ENCODE assay signal across 1 cellular context in the genomic region with DNA sequence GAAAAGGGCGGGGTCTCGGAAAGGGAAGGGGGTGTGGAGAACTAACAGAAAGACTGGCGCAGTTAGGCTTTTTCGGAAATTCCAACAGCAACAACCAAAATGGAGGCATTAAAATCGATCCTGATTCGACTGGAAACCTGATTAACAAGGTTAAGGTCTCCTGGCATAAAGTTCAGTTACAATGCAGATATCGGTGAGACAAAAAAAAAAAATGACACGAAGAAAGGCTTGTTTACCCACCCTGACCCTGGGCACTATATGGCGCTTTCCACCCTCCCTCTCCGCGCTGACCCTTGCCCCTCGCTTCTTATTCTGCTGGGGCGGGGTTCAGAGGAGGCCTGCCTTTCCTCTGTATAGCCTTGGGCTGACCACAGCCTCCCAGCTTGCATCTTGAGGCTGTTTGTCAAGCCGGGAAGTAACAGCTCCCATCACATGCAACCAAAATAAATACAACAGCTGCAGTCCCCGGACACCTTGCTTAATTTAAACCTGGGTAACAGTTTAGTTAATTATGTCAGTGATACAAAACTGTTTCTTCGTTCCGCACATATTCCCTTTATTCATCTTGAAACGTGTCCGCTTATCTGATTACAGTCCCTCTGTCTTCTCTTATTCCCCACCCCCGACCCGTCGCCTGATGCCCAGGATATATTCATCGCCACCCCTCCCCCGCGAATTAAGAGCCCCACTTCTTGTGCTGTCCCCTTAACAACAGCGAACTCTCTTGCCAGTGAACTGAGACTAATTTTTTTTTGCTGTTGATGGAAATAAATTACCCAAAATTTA.
TF ChIP-seq lines count a peak whose summit lies in the region.

No MANE protein-coding gene starts in this region.

TF ChIP-seq in K562, 482 proteins besides CTCF, POLR2A, EP300 and RAD21 (continued from another document and continues in another):
- TF ChIP-seq PATZ1 (CRISPR knock-in tag; IDR thresholded peaks at IDR 0.05; ENCODE audit: borderline replicate concordance) = 0 out of 2 replicates have a peak, but pooled peaks have one; percentile 25
- TF ChIP-seq MBD2 (IDR thresholded peaks at IDR 0.05; ENCODE audit: borderline replicate concordance, low read depth) = peak; percentile 14; the same call in 1 of the 2 replicates
- TF ChIP-seq RCOR1 (IDR thresholded peaks at IDR 0.05; ENCODE audit: borderline replicate concordance in 1 of 2, low read depth in 2 of 2, low read length in 2 of 2) = 0 out of 4 replicates have a peak, but pooled peaks of 1 of the 2 experiments have one; percentile 4
- no peak for TF ChIP-seq GABPA (tag; conservative IDR thresholded peaks at IDR 0.05; ENCODE audit: low read depth)
- TF ChIP-seq, protein P1, sequence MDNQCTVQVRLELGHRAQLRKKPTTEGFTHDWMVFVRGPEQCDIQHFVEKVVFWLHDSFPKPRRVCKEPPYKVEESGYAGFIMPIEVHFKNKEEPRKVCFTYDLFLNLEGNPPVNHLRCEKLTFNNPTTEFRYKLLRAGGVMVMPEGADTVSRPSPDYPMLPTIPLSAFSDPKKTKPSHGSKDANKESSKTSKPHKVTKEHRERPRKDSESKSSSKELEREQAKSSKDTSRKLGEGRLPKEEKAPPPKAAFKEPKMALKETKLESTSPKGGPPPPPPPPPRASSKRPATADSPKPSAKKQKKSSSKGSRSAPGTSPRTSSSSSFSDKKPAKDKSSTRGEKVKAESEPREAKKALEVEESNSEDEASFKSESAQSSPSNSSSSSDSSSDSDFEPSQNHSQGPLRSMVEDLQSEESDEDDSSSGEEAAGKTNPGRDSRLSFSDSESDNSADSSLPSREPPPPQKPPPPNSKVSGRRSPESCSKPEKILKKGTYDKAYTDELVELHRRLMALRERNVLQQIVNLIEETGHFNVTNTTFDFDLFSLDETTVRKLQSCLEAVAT (IDR thresholded peaks at IDR 0.05) = peak; percentile 37 to 92; a peak in 3 of 4 replicates
- TF ChIP-seq, protein P2, sequence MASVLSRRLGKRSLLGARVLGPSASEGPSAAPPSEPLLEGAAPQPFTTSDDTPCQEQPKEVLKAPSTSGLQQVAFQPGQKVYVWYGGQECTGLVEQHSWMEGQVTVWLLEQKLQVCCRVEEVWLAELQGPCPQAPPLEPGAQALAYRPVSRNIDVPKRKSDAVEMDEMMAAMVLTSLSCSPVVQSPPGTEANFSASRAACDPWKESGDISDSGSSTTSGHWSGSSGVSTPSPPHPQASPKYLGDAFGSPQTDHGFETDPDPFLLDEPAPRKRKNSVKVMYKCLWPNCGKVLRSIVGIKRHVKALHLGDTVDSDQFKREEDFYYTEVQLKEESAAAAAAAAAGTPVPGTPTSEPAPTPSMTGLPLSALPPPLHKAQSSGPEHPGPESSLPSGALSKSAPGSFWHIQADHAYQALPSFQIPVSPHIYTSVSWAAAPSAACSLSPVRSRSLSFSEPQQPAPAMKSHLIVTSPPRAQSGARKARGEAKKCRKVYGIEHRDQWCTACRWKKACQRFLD (CRISPR knock-in tag; IDR thresholded peaks at IDR 0.05) = no peak
- 0 out of 2 replicates have a peak, but pooled peaks have one; percentile 43 for TF ChIP-seq MTA2 (IDR thresholded peaks at IDR 0.05; ENCODE audit: low read depth)
- no peak for TF ChIP-seq CREBBP (IDR thresholded peaks at IDR 0.05; ENCODE audit: low read depth, low read length)
- no peak for TF ChIP-seq ZNF274 (IDR thresholded peaks at IDR 0.05; ENCODE audit: borderline replicate concordance, low read depth, low read length)
- TF ChIP-seq, protein P3, sequence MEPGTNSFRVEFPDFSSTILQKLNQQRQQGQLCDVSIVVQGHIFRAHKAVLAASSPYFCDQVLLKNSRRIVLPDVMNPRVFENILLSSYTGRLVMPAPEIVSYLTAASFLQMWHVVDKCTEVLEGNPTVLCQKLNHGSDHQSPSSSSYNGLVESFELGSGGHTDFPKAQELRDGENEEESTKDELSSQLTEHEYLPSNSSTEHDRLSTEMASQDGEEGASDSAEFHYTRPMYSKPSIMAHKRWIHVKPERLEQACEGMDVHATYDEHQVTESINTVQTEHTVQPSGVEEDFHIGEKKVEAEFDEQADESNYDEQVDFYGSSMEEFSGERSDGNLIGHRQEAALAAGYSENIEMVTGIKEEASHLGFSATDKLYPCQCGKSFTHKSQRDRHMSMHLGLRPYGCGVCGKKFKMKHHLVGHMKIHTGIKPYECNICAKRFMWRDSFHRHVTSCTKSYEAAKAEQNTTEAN (CRISPR knock-in tag; IDR thresholded peaks at IDR 0.05) = no peak
- no peak for TF ChIP-seq THRA (IDR thresholded peaks at IDR 0.05)
- TF ChIP-seq FOS (IDR thresholded peaks at IDR 0.05; ENCODE audit: extremely low read depth, insufficient read length) = no peak
- TF ChIP-seq MYC (IDR thresholded peaks at IDR 0.05; ENCODE audit: low read depth, low read length) = peak; percentile 55
- no peak; the same call in 1 of the 2 replicates for TF ChIP-seq MYC (CRISPR knock-in tag; IDR thresholded peaks at IDR 0.05; ENCODE audit: borderline replicate concordance, low read depth)
- TF ChIP-seq MCM7 (IDR thresholded peaks at IDR 0.05) = no peak
- no peak for TF ChIP-seq ZNF445 (CRISPR knock-in tag; IDR thresholded peaks at IDR 0.05; ENCODE audit: low read depth)
- no peak for TF ChIP-seq XRCC3 (IDR thresholded peaks at IDR 0.05)
- TF ChIP-seq BCOR (IDR thresholded peaks at IDR 0.05) = peak; percentile 24; the same call in 1 of the 2 replicates
- no peak for TF ChIP-seq SETDB1 (IDR thresholded peaks at IDR 0.05; ENCODE audit: low read length)
- TF ChIP-seq ZBTB11 (CRISPR knock-in tag; IDR thresholded peaks at IDR 0.05) = peak in 1 of 3 experiments; percentile 29; a peak in 1 of 6 replicates
- TF ChIP-seq, protein P4, sequence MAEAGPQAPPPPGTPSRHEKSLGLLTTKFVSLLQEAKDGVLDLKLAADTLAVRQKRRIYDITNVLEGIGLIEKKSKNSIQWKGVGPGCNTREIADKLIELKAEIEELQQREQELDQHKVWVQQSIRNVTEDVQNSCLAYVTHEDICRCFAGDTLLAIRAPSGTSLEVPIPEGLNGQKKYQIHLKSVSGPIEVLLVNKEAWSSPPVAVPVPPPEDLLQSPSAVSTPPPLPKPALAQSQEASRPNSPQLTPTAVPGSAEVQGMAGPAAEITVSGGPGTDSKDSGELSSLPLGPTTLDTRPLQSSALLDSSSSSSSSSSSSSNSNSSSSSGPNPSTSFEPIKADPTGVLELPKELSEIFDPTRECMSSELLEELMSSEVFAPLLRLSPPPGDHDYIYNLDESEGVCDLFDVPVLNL (CRISPR knock-in tag; IDR thresholded peaks at IDR 0.05; ENCODE audit: low read depth) = no peak
- TF ChIP-seq, protein P5, sequence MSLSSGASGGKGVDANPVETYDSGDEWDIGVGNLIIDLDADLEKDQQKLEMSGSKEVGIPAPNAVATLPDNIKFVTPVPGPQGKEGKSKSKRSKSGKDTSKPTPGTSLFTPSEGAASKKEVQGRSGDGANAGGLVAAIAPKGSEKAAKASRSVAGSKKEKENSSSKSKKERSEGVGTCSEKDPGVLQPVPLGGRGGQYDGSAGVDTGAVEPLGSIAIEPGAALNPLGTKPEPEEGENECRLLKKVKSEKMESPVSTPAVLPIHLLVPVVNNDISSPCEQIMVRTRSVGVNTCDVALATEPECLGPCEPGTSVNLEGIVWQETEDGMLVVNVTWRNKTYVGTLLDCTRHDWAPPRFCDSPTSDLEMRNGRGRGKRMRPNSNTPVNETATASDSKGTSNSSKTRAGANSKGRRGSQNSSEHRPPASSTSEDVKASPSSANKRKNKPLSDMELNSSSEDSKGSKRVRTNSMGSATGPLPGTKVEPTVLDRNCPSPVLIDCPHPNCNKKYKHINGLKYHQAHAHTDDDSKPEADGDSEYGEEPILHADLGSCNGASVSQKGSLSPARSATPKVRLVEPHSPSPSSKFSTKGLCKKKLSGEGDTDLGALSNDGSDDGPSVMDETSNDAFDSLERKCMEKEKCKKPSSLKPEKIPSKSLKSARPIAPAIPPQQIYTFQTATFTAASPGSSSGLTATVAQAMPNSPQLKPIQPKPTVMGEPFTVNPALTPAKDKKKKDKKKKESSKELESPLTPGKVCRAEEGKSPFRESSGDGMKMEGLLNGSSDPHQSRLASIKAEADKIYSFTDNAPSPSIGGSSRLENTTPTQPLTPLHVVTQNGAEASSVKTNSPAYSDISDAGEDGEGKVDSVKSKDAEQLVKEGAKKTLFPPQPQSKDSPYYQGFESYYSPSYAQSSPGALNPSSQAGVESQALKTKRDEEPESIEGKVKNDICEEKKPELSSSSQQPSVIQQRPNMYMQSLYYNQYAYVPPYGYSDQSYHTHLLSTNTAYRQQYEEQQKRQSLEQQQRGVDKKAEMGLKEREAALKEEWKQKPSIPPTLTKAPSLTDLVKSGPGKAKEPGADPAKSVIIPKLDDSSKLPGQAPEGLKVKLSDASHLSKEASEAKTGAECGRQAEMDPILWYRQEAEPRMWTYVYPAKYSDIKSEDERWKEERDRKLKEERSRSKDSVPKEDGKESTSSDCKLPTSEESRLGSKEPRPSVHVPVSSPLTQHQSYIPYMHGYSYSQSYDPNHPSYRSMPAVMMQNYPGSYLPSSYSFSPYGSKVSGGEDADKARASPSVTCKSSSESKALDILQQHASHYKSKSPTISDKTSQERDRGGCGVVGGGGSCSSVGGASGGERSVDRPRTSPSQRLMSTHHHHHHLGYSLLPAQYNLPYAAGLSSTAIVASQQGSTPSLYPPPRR (CRISPR knock-in tag; IDR thresholded peaks at IDR 0.05; ENCODE audit: borderline replicate concordance) = peak; percentile 50; the same call in 1 of the 2 replicates
- no peak for TF ChIP-seq LEF1 (IDR thresholded peaks at IDR 0.05)
- TF ChIP-seq JUNB (CRISPR knock-in tag; conservative IDR thresholded peaks at IDR 0.05) = no peak
- no peak for TF ChIP-seq ZNF146 (CRISPR knock-in tag; IDR thresholded peaks at IDR 0.05; ENCODE audit: unreplicated experiment)
- no peak for TF ChIP-seq HBP1 (CRISPR knock-in tag; IDR thresholded peaks at IDR 0.05)
- TF ChIP-seq NBN (IDR thresholded peaks at IDR 0.05; ENCODE audit: low read depth) = peak; percentile 93
- TF ChIP-seq, protein P6, sequence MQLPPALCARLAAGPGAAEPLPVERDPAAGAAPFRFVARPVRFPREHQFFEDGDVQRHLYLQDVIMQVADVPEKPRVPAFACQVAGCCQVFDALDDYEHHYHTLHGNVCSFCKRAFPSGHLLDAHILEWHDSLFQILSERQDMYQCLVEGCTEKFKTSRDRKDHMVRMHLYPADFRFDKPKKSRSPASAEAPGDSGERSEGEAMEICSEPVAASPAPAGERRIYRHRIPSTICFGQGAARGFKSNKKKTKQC (CRISPR knock-in tag; IDR thresholded peaks at IDR 0.05) = no peak
- peak; percentile 88 for TF ChIP-seq CHD1 (IDR thresholded peaks at IDR 0.05; ENCODE audit: low read length)
- no peak for TF ChIP-seq COPS2 (conservative IDR thresholded peaks at IDR 0.05)
- TF ChIP-seq SLC30A9 (CRISPR knock-in tag; IDR thresholded peaks at IDR 0.05) = no peak
- TF ChIP-seq FOXM1 (IDR thresholded peaks at IDR 0.05; ENCODE audit: low read depth) = peak; percentile 65; the same call in 1 of the 2 replicates
- TF ChIP-seq FOXM1 (CRISPR knock-in tag; IDR thresholded peaks at IDR 0.05; ENCODE audit: low read depth) = no peak
